Comparison of ENCODE assay signal across 28 cellular contexts in genomic region chr6:1913572-1913971, GRCh38.
"Had no signal": no experiment of that assay in that cellular context is flagged by ENCODE, and none has a peak within 500 bp of the region (broad histone marks: within the 10 kb centered on the region; RNA-seq: fewer than 3 reads in every experiment).

No MANE protein-coding gene starts in this region.

- H3K4me1 ChIP-seq: breast epithelium, esophagus squamous epithelium, gastrocnemius medialis, lower lobe of right lung, prostate gland, thyroid gland, upper lobe of right lung had no signal

- H3K9me3 ChIP-seq: breast epithelium, esophagus squamous epithelium, gastrocnemius medialis, heart left ventricle, lower lobe of right lung, ovary, prostate gland, thyroid gland, upper lobe of right lung had no signal

- H3K27ac ChIP-seq: breast epithelium, coronary artery, esophagus squamous epithelium, gastrocnemius medialis, heart left ventricle, lower lobe of right lung, ovary, prostate gland, thyroid gland, upper lobe of right lung, VCaP had no signal

- H3K36me3 ChIP-seq: breast epithelium, gastrocnemius medialis, heart left ventricle, lower lobe of right lung, ovary, prostate gland, thyroid gland, upper lobe of right lung had no signal

- H3K27ac Mint-ChIP-seq: activated CD8-positive, alpha-beta T cell treated with anti-CD3 and anti-CD28 coated beads, Interleukin-2, amount 10 ng/mL, durations not matched to agents 7 days and 5 days; activated naive CD8-positive, alpha-beta T cell treated with anti-CD3 and anti-CD28 coated beads for 36 hours; activated T-helper 17 cell treated with anti-CD3 and anti-CD28 coated beads, Interleukin-2, amount 50 U/mL, for 72 hours; naive thymus-derived CD8-positive, alpha-beta T cell; T-cell; T-helper 2 cell treated with Interferon-gamma antibody and Interleukin-4, amounts not matched to agents 5 μg/mL and 100 μg/mL, for 36 hours had no signal

- FAIRE-seq: astrocyte, kidney had no signal

- H3K4me3 Mint-ChIP-seq: activated CD8-positive, alpha-beta T cell treated with anti-CD3 and anti-CD28 coated beads, Interleukin-2, amount 10 ng/mL, durations not matched to agents 7 days and 5 days; activated naive CD8-positive, alpha-beta T cell treated with anti-CD3 and anti-CD28 coated beads for 36 hours; activated T-helper 17 cell treated with anti-CD3 and anti-CD28 coated beads, Interleukin-2, amount 50 U/mL, for 72 hours; central memory CD8-positive, alpha-beta T cell; naive thymus-derived CD8-positive, alpha-beta T cell; T-cell; T-helper 2 cell treated with Interferon-gamma antibody and Interleukin-4, amounts not matched to agents 5 μg/mL and 100 μg/mL, for 36 hours had no signal

- H3K27me3 Mint-ChIP-seq: activated naive CD8-positive, alpha-beta T cell treated with anti-CD3 and anti-CD28 coated beads for 36 hours; activated T-helper 17 cell treated with anti-CD3 and anti-CD28 coated beads, Interleukin-2, amount 50 U/mL, for 72 hours; central memory CD8-positive, alpha-beta T cell; naive thymus-derived CD8-positive, alpha-beta T cell; T-cell had no signal

- H3K4me3 ChIP-seq: breast epithelium, coronary artery, esophagus squamous epithelium, gastrocnemius medialis, heart left ventricle, lower lobe of right lung, ovary, prostate gland, thyroid gland, upper lobe of right lung had no signal

- DNase-seq: activated CD4-positive, alpha-beta T cell treated with anti-CD3 and anti-CD28 coated beads for 1 hour; activated CD4-positive, alpha-beta T cell treated with anti-CD3 and anti-CD28 coated beads, Interleukin-2, amount 50 U/mL, for 1 hour; activated CD8-positive, alpha-beta T cell treated with anti-CD3 and anti-CD28 coated beads, Interleukin-2, amount 10 ng/mL, durations not matched to agents 7 days and 5 days; activated naive CD4-positive, alpha-beta T cell treated with Interleukin-2 at 50 U/mL for 16 hours; activated naive CD8-positive, alpha-beta T cell treated with anti-CD3 and anti-CD28 coated beads for 36 hours; activated T-cell treated with anti-CD3 and anti-CD28 coated beads, Interleukin-2, amount 50 U/mL, for 1 hour; esophagus squamous epithelium; gastrocnemius medialis; heart left ventricle; kidney; lower lobe of right lung; naive thymus-derived CD8-positive, alpha-beta T cell; ovary; stimulated activated CD4-positive, alpha-beta T cell treated with anti-CD3 and anti-CD28 coated beads, Interleukin-12 subunit alpha, Interleukin-12 subunit beta, amount 100 ng/mL, for 4 hours; stimulated activated CD4-positive, alpha-beta T cell treated with anti-CD3 and anti-CD28 coated beads, Interleukin-4, amount 100 ng/mL, for 4 hours; stimulated activated naive CD8-positive, alpha-beta T cell treated with anti-CD3 and anti-CD28 coated beads, Interleukin-15, Interleukin-2, amounts not matched to agents 100 U/mL and 50 U/mL, for 24 hours; T-cell; thyroid gland; upper lobe of right lung had no signal

- ATAC-seq: activated CD8-positive, alpha-beta T cell treated with anti-CD3 and anti-CD28 coated beads, Interleukin-2, amount 10 ng/mL, durations not matched to agents 7 days and 5 days; activated T-helper 17 cell treated with anti-CD3 and anti-CD28 coated beads, Interleukin-2, amount 50 U/mL, for 72 hours; gastrocnemius medialis; heart left ventricle; left lobe of liver; lower lobe of right lung; naive thymus-derived CD8-positive, alpha-beta T cell; stimulated activated naive CD8-positive, alpha-beta T cell treated with anti-CD3 and anti-CD28 coated beads, Interleukin-15, Interleukin-2, amounts not matched to agents 100 U/mL and 50 U/mL, for 24 hours; T-cell; upper lobe of right lung had no signal

- H3K27me3 ChIP-seq: breast epithelium, esophagus squamous epithelium, gastrocnemius medialis, heart left ventricle, ovary, thyroid gland, upper lobe of right lung had no signal

- H3K9me3 Mint-ChIP-seq: activated naive CD8-positive, alpha-beta T cell treated with anti-CD3 and anti-CD28 coated beads for 36 hours; activated T-helper 17 cell treated with anti-CD3 and anti-CD28 coated beads, Interleukin-2, amount 50 U/mL, for 72 hours; central memory CD8-positive, alpha-beta T cell; naive thymus-derived CD8-positive, alpha-beta T cell; T-cell; T-helper 2 cell treated with Interferon-gamma antibody and Interleukin-4, amounts not matched to agents 5 μg/mL and 100 μg/mL, for 36 hours had no signal
